Comparison of ENCODE assay signal across 8 cellular contexts in the genomic region with DNA sequence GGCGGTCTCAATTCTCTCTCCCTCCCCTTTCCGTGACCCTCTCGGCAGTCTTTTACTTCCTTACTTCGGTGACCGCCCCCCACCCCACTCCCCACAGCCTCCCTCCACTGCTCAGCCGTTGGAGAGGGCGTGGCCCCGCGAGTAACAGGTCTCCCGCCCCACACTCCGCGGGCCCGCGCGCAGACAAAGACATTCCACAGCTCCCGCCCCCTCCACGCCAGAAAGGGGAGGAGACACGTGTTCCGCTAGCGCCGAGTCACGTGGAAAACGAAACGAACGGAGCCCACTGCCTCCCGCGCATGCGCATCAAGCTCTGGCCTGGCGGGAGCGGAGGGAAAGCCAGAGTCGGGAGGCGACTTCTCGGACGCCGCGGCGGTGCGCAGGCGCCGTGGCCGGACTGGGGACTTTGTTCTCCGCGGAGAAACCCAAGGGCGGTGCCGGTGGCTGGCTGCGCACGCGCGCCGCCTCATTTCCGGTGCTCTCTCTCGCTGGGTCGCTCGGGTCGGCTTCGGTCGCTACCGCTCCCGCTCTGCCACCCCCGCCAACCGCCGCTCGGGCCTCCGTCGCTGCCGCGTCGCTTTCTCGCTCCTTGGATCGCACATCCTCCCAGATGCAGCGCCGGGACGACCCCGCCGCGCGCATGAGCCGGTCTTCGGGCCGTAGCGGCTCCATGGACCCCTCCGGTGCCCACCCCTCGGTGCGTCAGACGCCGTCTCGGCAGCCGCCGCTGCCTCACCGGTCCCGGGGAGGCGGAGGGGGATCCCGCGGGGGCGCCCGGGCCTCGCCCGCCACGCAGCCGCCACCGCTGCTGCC. TPM values are rescaled to one million over a fixed set of nuclear protein-coding genes. Genes with fewer than 3 reads are reported as not detected.
A peak's percentile ranks its signal among the peaks of the same experiment; 100 is the strongest.
DNase-seq lines count a peak whose midpoint lies in the region; ATAC-seq and TF ChIP-seq lines count a peak whose summit lies in the region.

A gene with protein sequence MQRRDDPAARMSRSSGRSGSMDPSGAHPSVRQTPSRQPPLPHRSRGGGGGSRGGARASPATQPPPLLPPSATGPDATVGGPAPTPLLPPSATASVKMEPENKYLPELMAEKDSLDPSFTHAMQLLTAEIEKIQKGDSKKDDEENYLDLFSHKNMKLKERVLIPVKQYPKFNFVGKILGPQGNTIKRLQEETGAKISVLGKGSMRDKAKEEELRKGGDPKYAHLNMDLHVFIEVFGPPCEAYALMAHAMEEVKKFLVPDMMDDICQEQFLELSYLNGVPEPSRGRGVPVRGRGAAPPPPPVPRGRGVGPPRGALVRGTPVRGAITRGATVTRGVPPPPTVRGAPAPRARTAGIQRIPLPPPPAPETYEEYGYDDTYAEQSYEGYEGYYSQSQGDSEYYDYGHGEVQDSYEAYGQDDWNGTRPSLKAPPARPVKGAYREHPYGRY (plus strand): TSS at position 483 of the 813 bp plus-strand sequence. CDS start 128 bp downstream, at position 611.

- H3K9me2 ChIP-seq in PC-3 (replicated peaks; ENCODE audit: low read length) = no peaks in the 10 kb centered on the region

- CTCF ChIA-PET in PC-3 (lab: Charles Lee) = interaction anchor here (0.6 to 0.7 kb wide), 3 partner anchors 32 to 303 kb away, joined by 3 to 5 read pairs (median 4); a partner anchor contains a TSS

- H3K27ac ChIP-seq in PC-3 (ENCODE audit: low read length) (peak within 1 kb of the TSS; percentile 75), epithelial cell of prostate (peak within 1 kb of the TSS; percentile 94)

- H3K4me2 ChIP-seq in PC-3 (ENCODE audit: low read length) = peak within 1 kb of the TSS; percentile 90

- H3K27me3 ChIP-seq in PC-3 (ENCODE audit: low read length) = no peaks in the 10 kb centered on the region

- ATAC-seq in GM21576 (IDR thresholded peaks at IDR 0.05; ENCODE audit: unreplicated experiment) (peak; percentile 69), PC-3 (peak; percentile 84), mucosa of descending colon (peak; percentile 95)

- TF ChIP-seq RAD21 in Ishikawa (IDR thresholded peaks at IDR 0.05; ENCODE audit: low read depth) = no peak

- intact Hi-C loops in PC-3 (cut with micrococcal nuclease) = no loop called here
- intact Hi-C loops in mucosa of descending colon (cut with DNase I, micrococcal nuclease) = no loop called here

- H4K20me1 ChIP-seq in PC-3 (ENCODE audit: low read length) = peaks cover 34% of the 10 kb centered on the region

- H3K79me2 ChIP-seq in PC-3 (ENCODE audit: low read length) = peaks cover 49% of the 10 kb centered on the region

- H3F3A ChIP-seq in PC-3 (ENCODE audit: low read length, unreplicated experiment) = no peaks in the 10 kb centered on the region

- H3K36me3 ChIP-seq in PC-3 (ENCODE audit: low read depth, low read length) (peaks cover 6% of the 10 kb centered on the region; the same call in 1 of the 2 replicates), mucosa of descending colon (ENCODE audit: low read depth) (peaks cover 4% of the 10 kb centered on the region)

- BruUV-seq in PC-3 (replicated peaks; lab: Mats Ljungman, UMichigan) = no TSS peak

- peak within 1 kb of the TSS; percentile 97 for H2AFZ ChIP-seq in PC-3 (ENCODE audit: low read length)

- peak within 1 kb of the TSS; percentile 93 for H3K9ac ChIP-seq in PC-3 (ENCODE audit: low read length)

- H3K9me3 ChIP-seq in PC-3 (ENCODE audit: low read length) (no peaks in the 10 kb centered on the region), mucosa of descending colon (no peaks in the 10 kb centered on the region)

- POLR2A ChIA-PET in PC-3 (lab: Charles Lee; ENCODE audit: unreplicated experiment) = interaction anchor here (0.5 to 1.0 kb wide), 4 partner anchors 39 to 223 kb away, joined by 3 to 29 read pairs (median 4); a partner anchor contains a TSS

- H3K4me3 ChIP-seq in PC-3 (ENCODE audit: low read length) (peak within 1 kb of the TSS; percentile 97), mucosa of descending colon (peak within 1 kb of the TSS; percentile 96)

- H3K4me1 ChIP-seq in PC-3 (ENCODE audit: insufficient read depth, low read length) (peaks cover 13% of the 10 kb centered on the region; the same call in 1 of the 2 replicates), mucosa of descending colon (ENCODE audit: low read depth) (peaks cover 20% of the 10 kb centered on the region)

- no peak; the same call in none of the 2 replicates for TF ChIP-seq EP300 in Ishikawa (IDR thresholded peaks at IDR 0.05; ENCODE audit: borderline replicate concordance)

- TF ChIP-seq CTCF in PC-3 (conservative IDR thresholded peaks at IDR 0.05; ENCODE audit: low read depth, low read length) (no peak), mucosa of descending colon (IDR thresholded peaks at IDR 0.05) (no peak)

- peak; percentile 96 for DNase-seq in DMS114 treated with DMSO at 0.1 percent for 48 hours (lab: John Stamatoyannopoulos, UW; ENCODE audit: unreplicated experiment)
- peak; percentile 99 for DNase-seq in PC-3
- DNase-seq in activated T-cell treated with anti-CD3 and anti-CD28 coated beads for 48 hours (ENCODE audit: low read depth) = peak; percentile 99
- peak; percentile 78 for DNase-seq in epithelial cell of prostate (ENCODE audit: low read depth, low spot score)
- DNase-seq in mucosa of descending colon = peak; percentile 97 to 99 (median 99)
- DNase-seq in stimulated activated CD8-positive, alpha-beta memory T cell treated with anti-CD3 and anti-CD28 coated beads, Interleukin-4, amount 100 ng/mL, for 24 hours (ENCODE audit: low read depth) = peak; percentile 97

TF ChIP-seq in Ishikawa, 13 proteins besides CTCF, POLR2A, EP300 and RAD21:
- peak; percentile 35; the same call in 1 of the 2 replicates for TF ChIP-seq EGR1 (IDR thresholded peaks at IDR 0.05)
- TF ChIP-seq, protein P1, sequence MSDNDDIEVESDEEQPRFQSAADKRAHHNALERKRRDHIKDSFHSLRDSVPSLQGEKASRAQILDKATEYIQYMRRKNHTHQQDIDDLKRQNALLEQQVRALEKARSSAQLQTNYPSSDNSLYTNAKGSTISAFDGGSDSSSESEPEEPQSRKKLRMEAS (IDR thresholded peaks at IDR 0.05) = peak; percentile 94
- TF ChIP-seq CEBPB (IDR thresholded peaks at IDR 0.05) = no peak
- no peak for TF ChIP-seq YY1 (IDR thresholded peaks at IDR 0.05; ENCODE audit: low read depth)
- TF ChIP-seq FOXM1 (IDR thresholded peaks at IDR 0.05; ENCODE audit: borderline replicate concordance, low read depth) = no peak
- TF ChIP-seq CREB1 (IDR thresholded peaks at IDR 0.05; ENCODE audit: low read depth) = no peak
- TF ChIP-seq TAF1 (IDR thresholded peaks at IDR 0.05; ENCODE audit: low read depth) = peak; percentile 93
- TF ChIP-seq, protein P2, sequence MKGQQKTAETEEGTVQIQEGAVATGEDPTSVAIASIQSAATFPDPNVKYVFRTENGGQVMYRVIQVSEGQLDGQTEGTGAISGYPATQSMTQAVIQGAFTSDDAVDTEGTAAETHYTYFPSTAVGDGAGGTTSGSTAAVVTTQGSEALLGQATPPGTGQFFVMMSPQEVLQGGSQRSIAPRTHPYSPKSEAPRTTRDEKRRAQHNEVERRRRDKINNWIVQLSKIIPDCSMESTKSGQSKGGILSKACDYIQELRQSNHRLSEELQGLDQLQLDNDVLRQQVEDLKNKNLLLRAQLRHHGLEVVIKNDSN (IDR thresholded peaks at IDR 0.05) = peak; percentile 96
- TF ChIP-seq ZBTB7A (IDR thresholded peaks at IDR 0.05; ENCODE audit: low read depth) = no peak
- TF ChIP-seq TCF12 (IDR thresholded peaks at IDR 0.05; ENCODE audit: low read depth) = peak; percentile 31; the same call in 1 of the 2 replicates
- TF ChIP-seq TEAD4 (IDR thresholded peaks at IDR 0.05) = peak; percentile 84
- no peak for TF ChIP-seq NFIC (IDR thresholded peaks at IDR 0.05)

RNA-seq across cellular contexts. Expression of the gene that starts here (rescaled TPM):
- total RNA-seq in PC-3 (2014; rRNA removed) (86.7 and 114 TPM in 2 replicates), mucosa of descending colon (100 to 1,000 TPM in 1 of 3 donors, 10 to 100 TPM in 2; 85.2 to 127 (median 90.5) TPM)

Comparison
In these comparisons a context has a peak if more than half of its experiments do, and no peak if none do; other contexts are left out.
1. Peak in every context shown above with its lines: DNase-seq, ATAC-seq, H3K4me3 ChIP-seq and H3K27ac ChIP-seq.